Comparison of ENCODE assay signal across 23 cellular contexts in genomic region chr20:50328996-50329898, GRCh38.
"Had no signal": no experiment of that assay in that cellular context is flagged by ENCODE, and none has a peak within 500 bp of the region (broad histone marks: within the 10 kb centered on the region; RNA-seq: fewer than 3 reads in every experiment).

No MANE protein-coding gene starts in this region.

- H3K4me3 ChIP-seq: colonic mucosa, esophagus squamous epithelium, gastroesophageal sphincter, left ventricle myocardium inferior, lower lobe of right lung, smooth muscle cell, suprapubic skin, thyroid gland, uterus had no signal

- H3K9me3 ChIP-seq: colonic mucosa, esophagus squamous epithelium, gastroesophageal sphincter, left ventricle myocardium inferior, lower lobe of right lung, neutrophil, suprapubic skin, thyroid gland, uterus had no signal

- ATAC-seq: gastroesophageal sphincter; left cardiac atrium; lower lobe of right lung; stimulated activated effector memory CD8-positive, alpha-beta T cell treated with anti-CD3 and anti-CD28 coated beads, Interleukin-12 subunit alpha, Interleukin-12 subunit beta, amount 100 ng/mL, for 72 hours; stimulated activated naive CD8-positive, alpha-beta T cell treated with anti-CD3 and anti-CD28 coated beads, Interleukin-15, Interleukin-2, amounts not matched to agents 100 U/mL and 50 U/mL, for 24 hours had no signal

- H3K27me3 Mint-ChIP-seq: type B pancreatic cell had no signal

- H3K27ac ChIP-seq: colonic mucosa, esophagus squamous epithelium, gastroesophageal sphincter, left ventricle myocardium inferior, lower lobe of right lung, neutrophil, suprapubic skin, uterus had no signal

- H3K27ac Mint-ChIP-seq: nephron progenitor cell; stimulated activated effector memory CD8-positive, alpha-beta T cell treated with anti-CD3 and anti-CD28 coated beads, Interleukin-12 subunit alpha, Interleukin-12 subunit beta, amount 100 ng/mL, for 72 hours; type B pancreatic cell had no signal

- H3K4me1 Mint-ChIP-seq: stimulated activated effector memory CD8-positive, alpha-beta T cell treated with anti-CD3 and anti-CD28 coated beads, Interleukin-12 subunit alpha, Interleukin-12 subunit beta, amount 100 ng/mL, for 72 hours had no signal

- FAIRE-seq: keratinocyte had no signal

- H3K36me3 ChIP-seq: colonic mucosa, esophagus squamous epithelium, gastroesophageal sphincter, left ventricle myocardium inferior, lower lobe of right lung, neutrophil, suprapubic skin, thyroid gland, uterus had no signal

- H3K36me3 Mint-ChIP-seq: stimulated activated effector memory CD8-positive, alpha-beta T cell treated with anti-CD3 and anti-CD28 coated beads, Interleukin-12 subunit alpha, Interleukin-12 subunit beta, amount 100 ng/mL, for 72 hours; type B pancreatic cell had no signal

- DNase-seq: colonic mucosa; dermis blood vessel endothelial cell; esophagus squamous epithelium; foreskin fibroblast; glutamatergic neuron; left cardiac atrium; left ventricle myocardium inferior; mesenchymal stem cell; midbrain; nephron progenitor cell; stimulated activated CD4-positive, alpha-beta T cell treated with anti-CD3 and anti-CD28 coated beads, Interleukin-4, amount 100 ng/mL, for 1 hour; stimulated activated CD8-positive, alpha-beta memory T cell treated with anti-CD3 and anti-CD28 coated beads, Interleukin-4, amount 100 ng/mL, for 48 hours; stimulated activated naive CD8-positive, alpha-beta T cell treated with anti-CD3 and anti-CD28 coated beads, Interleukin-15, Interleukin-2, amounts not matched to agents 100 U/mL and 50 U/mL, for 24 hours; uterus had no signal

- H3K4me3 Mint-ChIP-seq: nephron progenitor cell; stimulated activated effector memory CD8-positive, alpha-beta T cell treated with anti-CD3 and anti-CD28 coated beads, Interleukin-12 subunit alpha, Interleukin-12 subunit beta, amount 100 ng/mL, for 72 hours; type B pancreatic cell had no signal

- H3K27me3 ChIP-seq: colonic mucosa, esophagus squamous epithelium, gastroesophageal sphincter, neutrophil, suprapubic skin, thyroid gland, uterus had no signal

- H3K4me1 ChIP-seq: colonic mucosa, gastroesophageal sphincter, left ventricle myocardium inferior, uterus had no signal

- H3K9me3 Mint-ChIP-seq: type B pancreatic cell had no signal

- H3K4me2 ChIP-seq: smooth muscle cell had no signal
